21 cellular contexts compared by ENCODE assay signal in genomic region chr7:105800849-105801534, GRCh38.
DNase-seq lines count a peak whose midpoint lies in the region; ATAC-seq, FAIRE-seq and TF ChIP-seq lines count a peak whose summit lies in the region.
"Had no signal": no experiment of that assay in that cellular context is flagged by ENCODE, and none has a peak within 500 bp of the region (broad histone marks: within the 10 kb centered on the region; RNA-seq: fewer than 3 reads in every experiment).

No MANE protein-coding gene starts in this region.

- no peak for TF ChIP-seq EP300 in HepG2 (IDR thresholded peaks at IDR 0.05; ENCODE audit: low read depth in 2 of 2, low read length in 2 of 2)
- TF ChIP-seq EP300 in HepG2 (CRISPR knock-in tag; IDR thresholded peaks at IDR 0.05; ENCODE audit: borderline replicate concordance) = no peak

- H3K4me1 Mint-ChIP-seq in activated T-helper 17 cell treated with anti-CD3 and anti-CD28 coated beads, Interleukin-2, amount 50 U/mL, for 72 hours = peaks cover 24% of the 10 kb centered on the region

- no peak overlapping the region for H2AFZ ChIP-seq in HepG2 (ENCODE audit: low read length)

- H3K27ac ChIP-seq in HepG2 (ENCODE audit: extremely low read length, insufficient read depth, low read length) = no peak overlapping the region
- no peak overlapping the region for H3K27ac ChIP-seq in right lobe of liver
- H3K27ac ChIP-seq: KMS-11, RWPE1 had no signal

- DNase-seq in HepG2 (ENCODE audit: low spot score) (no peak), right lobe of liver (no peak), kidney tubule cell (ENCODE audit: low spot score) (peak; percentile 50), cerebellar nuclear complex (lab: John Stamatoyannopoulos, UW) (no peak)
- no peak for DNase-seq in stimulated activated CD4-positive, alpha-beta T cell treated with anti-CD3 and anti-CD28 coated beads, Interleukin-2, amount 100 ng/mL, for 48 hours
- DNase-seq: CD8-positive, alpha-beta memory T cell; GOT3; NCI-H1417; NCI-H187; NCI-H2107; NCI-H226; NCI-H526; PC-3; SIG-M5 had no signal

- ATAC-seq in HepG2 (no peak), right lobe of liver (no peak), HG03520 (IDR thresholded peaks at IDR 0.05; ENCODE audit: unreplicated experiment) (no peak)
- ATAC-seq in activated T-helper 17 cell treated with anti-CD3 and anti-CD28 coated beads, Interleukin-2, amount 50 U/mL, for 72 hours (replicated peaks) = peak; percentile 27
- ATAC-seq: PC-3 had no signal

- H3K36me3 Mint-ChIP-seq in activated T-helper 17 cell treated with anti-CD3 and anti-CD28 coated beads, Interleukin-2, amount 50 U/mL, for 72 hours (ENCODE audit: low read depth) = no peaks in the 10 kb centered on the region

- H3K79me2 ChIP-seq in HepG2 (ENCODE audit: insufficient read depth, low read length) = no peaks in the 10 kb centered on the region

- intact Hi-C loops in HepG2 (cut with micrococcal nuclease; ENCODE audit: unreplicated experiment) = no loop called here
- intact Hi-C loops in right lobe of liver (cut with DNase I) = no loop called here

- no peak overlapping the region for H3K4me2 ChIP-seq in HepG2 (ENCODE audit: low read depth, low read length)
- H3K4me2 ChIP-seq: KMS-11 had no signal

- H3K9me3 Mint-ChIP-seq in activated T-helper 17 cell treated with anti-CD3 and anti-CD28 coated beads, Interleukin-2, amount 50 U/mL, for 72 hours = no peaks in the 10 kb centered on the region
- H3K9me3 Mint-ChIP-seq: CD8-positive, alpha-beta memory T cell had no signal

- H3K27me3 ChIP-seq in HepG2 (ENCODE audit: control insufficient read depth in 1 of 2, insufficient read depth in 2 of 2, low read length in 2 of 2) = no peaks in the 10 kb centered on the region; a peak in 1 of 5 replicates
- no peaks in the 10 kb centered on the region for H3K27me3 ChIP-seq in right lobe of liver

- H3K4me1 ChIP-seq in HepG2 (ENCODE audit: insufficient read depth, low read length) = peaks cover 29% of the 10 kb centered on the region
- peaks cover 0 to 30% (median 8%) of the 10 kb centered on the region in 4 donors for H3K4me1 ChIP-seq in right lobe of liver

- in situ Hi-C loops in HepG2 (cut with HindIII; ENCODE audit: extremely low pct_ligation_motif_present, low pct_unique_long_range_greater_than_20kb) = no loop called here

- TF ChIP-seq POLR2A in HepG2 (IDR thresholded peaks at IDR 0.05; ENCODE audit: insufficient read depth in 1 of 2, low read depth in 2 of 2, low read length in 2 of 2) (no peak), right lobe of liver (IDR thresholded peaks at IDR 0.05) (no peak)

- peak overlapping the region; percentile 47 for H3K27ac Mint-ChIP-seq in activated T-helper 17 cell treated with anti-CD3 and anti-CD28 coated beads, Interleukin-2, amount 50 U/mL, for 72 hours

- no peaks in the 10 kb centered on the region for H3K27me3 Mint-ChIP-seq in activated T-helper 17 cell treated with anti-CD3 and anti-CD28 coated beads, Interleukin-2, amount 50 U/mL, for 72 hours
- H3K27me3 Mint-ChIP-seq: CD8-positive, alpha-beta memory T cell had no signal

- no peaks in the 10 kb centered on the region for H3K9me3 ChIP-seq in HepG2 (ENCODE audit: low read length)
- H3K9me3 ChIP-seq in right lobe of liver = no peaks in the 10 kb centered on the region

- WGBS in HepG2 (ENCODE audit: low lambda C conversion rate) = 79% methylated on average over 6 of the region's 6 CpGs
- 98% methylated on average over 5 of the region's 6 CpGs for WGBS in right lobe of liver (ENCODE audit: insufficient coverage, low coverage, low lambda C conversion rate, missing lambda C conversion rate)

- no peaks in the 10 kb centered on the region; the same call in 1 of the 2 replicates for H4K20me1 ChIP-seq in HepG2 (ENCODE audit: insufficient read depth, low read length)

- CTCF ChIA-PET in HepG2 (lab: Yijun Ruan, JAX; ENCODE audit: low intra/inter-chr PET ratio, low total read pairs) = no interaction called here

- POLR2A ChIA-PET in HepG2 (lab: Yijun Ruan, JAX) = no interaction called here

- FAIRE-seq in HepG2 (lab: Jason Lieb, UNC) = no peak
- FAIRE-seq: A204.1, D721Med, GM12892 had no signal

- no peak overlapping the region for H3K9ac ChIP-seq in HepG2 (ENCODE audit: insufficient read depth, low read depth, low read length)
- H3K9ac ChIP-seq: KMS-11 had no signal

- TF ChIP-seq CTCF in HepG2 (CRISPR knock-in tag; IDR thresholded peaks at IDR 0.05) = no peak
- TF ChIP-seq CTCF in right lobe of liver (IDR thresholded peaks at IDR 0.05) = no peak

- no peak overlapping the region for H3K4me3 ChIP-seq in HepG2 (replicated peaks in 1 of 3; ENCODE audit: insufficient read depth in 1 of 3, low read depth in 2 of 3, low read length in 3 of 3)
- H3K4me3 ChIP-seq in right lobe of liver = no peak overlapping the region

- no peak for TF ChIP-seq RAD21 in HepG2 (CRISPR knock-in tag; IDR thresholded peaks at IDR 0.05)

- H3K36me3 ChIP-seq in HepG2 (replicated peaks in 1 of 2; ENCODE audit: control insufficient read depth in 1 of 2, insufficient read depth in 2 of 2, low read length in 2 of 2) (no peaks in the 10 kb centered on the region; a peak in 1 of 5 replicates), right lobe of liver (no peaks in the 10 kb centered on the region)

- BruUV-seq in HepG2 (replicated peaks; lab: Mats Ljungman, UMichigan) = no TSS peak

- H3K4me3 Mint-ChIP-seq in activated T-helper 17 cell treated with anti-CD3 and anti-CD28 coated beads, Interleukin-2, amount 50 U/mL, for 72 hours = peak overlapping the region; percentile 57

TF ChIP-seq in HepG2, 621 proteins besides CTCF, POLR2A, EP300 and RAD21:
- TF ChIP-seq SP1 (IDR thresholded peaks at IDR 0.05) (no peak), SP1 (CRISPR knock-in tag; IDR thresholded peaks at IDR 0.05) (no peak), ZNF629 (CRISPR knock-in tag; conservative IDR thresholded peaks at IDR 0.05) (peak; percentile 63)
